ENCODE assay signal across 1 cellular context in genomic region chr10:70673929-70674559, GRCh38.
TF ChIP-seq lines count a peak whose summit lies in the region.

No MANE protein-coding gene starts in this region.

TF ChIP-seq in SK-N-SH, 30 proteins besides CTCF, POLR2A, EP300 and RAD21 (continued from another document):
- TF ChIP-seq USF2 (IDR thresholded peaks at IDR 0.05; ENCODE audit: borderline replicate concordance, low read depth, low read length) (no peak), GABPA (IDR thresholded peaks at IDR 0.05; ENCODE audit: low read depth) (no peak), NRF1 (IDR thresholded peaks at IDR 0.05; ENCODE audit: low read depth, low read length) (no peak)
